Comparison of ENCODE assay signal across 19 cellular contexts in the genomic region with DNA sequence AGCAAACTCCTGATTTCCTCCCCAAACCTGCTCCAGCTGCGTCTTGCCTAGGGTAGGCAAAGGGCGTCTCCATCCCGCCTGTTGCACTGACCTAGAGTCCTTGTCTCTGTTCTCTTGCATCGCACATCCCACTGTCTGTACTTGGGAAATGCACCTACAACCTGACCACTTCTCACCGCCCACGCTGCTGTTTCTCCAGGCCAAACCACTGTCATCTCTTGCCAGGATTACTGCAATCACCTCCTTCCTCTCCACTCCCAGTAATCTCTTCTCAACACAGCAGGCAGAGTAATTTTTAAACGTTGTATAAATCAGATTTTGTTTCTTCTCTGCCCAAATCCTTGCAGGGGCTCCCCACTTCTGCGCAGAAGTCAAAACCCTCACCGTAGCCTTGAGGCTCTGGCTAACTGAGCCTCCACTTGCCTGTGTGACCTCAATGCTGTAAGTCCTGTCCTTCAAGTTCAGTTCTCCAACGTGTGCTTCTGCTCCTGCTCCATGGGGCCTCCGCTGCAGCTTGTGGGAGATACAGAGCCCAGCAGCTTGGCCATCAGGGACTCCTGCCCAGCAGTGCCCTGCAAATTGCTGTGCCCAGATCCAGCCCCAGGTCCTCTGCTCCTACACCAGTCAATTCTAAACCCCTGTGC. TPM values are rescaled to one million over a fixed set of nuclear protein-coding genes. Genes with fewer than 3 reads are reported as not detected.
DNase-seq lines count a peak whose midpoint lies in the region; ATAC-seq, FAIRE-seq and TF ChIP-seq lines count a peak whose summit lies in the region.
"Had no signal": no experiment of that assay in that cellular context is flagged by ENCODE, and none has a peak within 500 bp of the region (broad histone marks: within the 10 kb centered on the region; RNA-seq: fewer than 3 reads in every experiment).

No MANE protein-coding gene starts in this region.

- no peaks in the 10 kb centered on the region for H3K27me3 Mint-ChIP-seq in CD4-positive, alpha-beta T cell
- peaks cover 3% of the 10 kb centered on the region for H3K27me3 Mint-ChIP-seq in nephron progenitor cell (ENCODE audit: low read depth, poor library complexity)
- H3K27me3 Mint-ChIP-seq: stimulated activated memory B cell treated with anti-CD40 and anti-IgM and Interleukin-4, amounts not matched to agents 10 μg/mL and 1 μg/mL and 100 μg/mL, for 72 hours had no signal

- DNase-seq in CD4-positive, alpha-beta T cell, result no peak
- DNase-seq in MG63 (peak; percentile 44), bronchial epithelial cell (ENCODE audit: low read depth) (peak; percentile 57), nephron progenitor cell (no peak), cerebellar nuclear complex (lab: John Stamatoyannopoulos, UW) (no peak), SIG-M5 (lab: John Stamatoyannopoulos, UW) (no peak)
- DNase-seq: activated CD4-positive, CD25-positive, alpha-beta regulatory T cell treated with anti-CD3 and anti-CD28 coated beads, Interleukin-2, amount 50 U/mL, for 72 hours; activated effector memory CD4-positive, alpha-beta T cell treated with Interleukin-2 at 50 U/mL for 16 hours; head of caudate nucleus; NCI-H526; SHP77 treated with DMSO at 0.1 percent for 48 hours; tibial artery had no signal

- H3K36me3 ChIP-seq in MG63 (no peaks in the 10 kb centered on the region), bronchial epithelial cell (ENCODE audit: control insufficient read depth, insufficient read depth, low read length) (no peaks in the 10 kb centered on the region)
- H3K36me3 ChIP-seq: cardiac muscle cell, lower lobe of right lung, tibial artery had no signal

- H3K9me3 ChIP-seq in CD4-positive, alpha-beta T cell (ENCODE audit: control insufficient read depth, low read length), result no peaks in the 10 kb centered on the region
- H3K9me3 ChIP-seq in MG63, result no peaks in the 10 kb centered on the region
- H3K9me3 ChIP-seq: lower lobe of right lung, tibial artery had no signal

- POLR2A ChIA-PET in CD4-positive, alpha-beta T cell (lab: Charles Lee), result no interaction called here

- no peaks in the 10 kb centered on the region for H3K36me3 Mint-ChIP-seq in CD4-positive, alpha-beta T cell (ENCODE audit: low read depth)
- no peaks in the 10 kb centered on the region for H3K36me3 Mint-ChIP-seq in nephron progenitor cell (ENCODE audit: low read depth)
- H3K36me3 Mint-ChIP-seq: stimulated activated memory B cell treated with anti-CD40 and anti-IgM and Interleukin-4, amounts not matched to agents 10 μg/mL and 1 μg/mL and 100 μg/mL, for 72 hours had no signal

- intact Hi-C loops in CD4-positive, alpha-beta T cell (cut with DNase I, micrococcal nuclease), result no loop called here

- H3K4me3 ChIP-seq in MG63, result no peak overlapping the region
- no peak overlapping the region for H3K4me3 ChIP-seq in bronchial epithelial cell (ENCODE audit: low read depth, low read length)
- H3K4me3 ChIP-seq: cardiac muscle cell, lower lobe of right lung, tibial artery had no signal

- ATAC-seq in CD4-positive, alpha-beta T cell (ENCODE audit: poor library complexity), result no peak
- ATAC-seq in GM18519 (IDR thresholded peaks at IDR 0.05; ENCODE audit: low FRiP score, unreplicated experiment) (no peak), GM21529 (IDR thresholded peaks at IDR 0.05; ENCODE audit: unreplicated experiment) (no peak)
- ATAC-seq: stimulated activated memory B cell treated with anti-CD40 and anti-IgM and Interleukin-4, amounts not matched to agents 10 μg/mL and 1 μg/mL and 100 μg/mL, for 72 hours had no signal

- no peak overlapping the region for H3K27ac ChIP-seq in CD4-positive, alpha-beta T cell (ENCODE audit: low read depth, low read length)
- H3K27ac ChIP-seq: cardiac muscle cell, lower lobe of right lung, tibial artery had no signal

- H3K27me3 ChIP-seq in CD4-positive, alpha-beta T cell (ENCODE audit: control insufficient read depth, insufficient read depth, low read length), result no peaks in the 10 kb centered on the region
- H3K27me3 ChIP-seq in MG63, result no peaks in the 10 kb centered on the region
- no peaks in the 10 kb centered on the region for H3K27me3 ChIP-seq in bronchial epithelial cell (ENCODE audit: control insufficient read depth, insufficient read depth, low read length)
- H3K27me3 ChIP-seq: cardiac muscle cell, tibial artery had no signal

- no peak for FAIRE-seq in bronchial epithelial cell (lab: Jason Lieb, UNC)
- FAIRE-seq: GM18507 had no signal

- TF ChIP-seq CTCF in CD4-positive, alpha-beta T cell (IDR thresholded peaks at IDR 0.05), result no peak
- no peak for TF ChIP-seq CTCF in bronchial epithelial cell (IDR thresholded peaks at IDR 0.05; ENCODE audit: insufficient read depth, low read length, severe bottlenecking)
- no peak for TF ChIP-seq CTCF in nephron progenitor cell (IDR thresholded peaks at IDR 0.05)

- peak overlapping the region; percentile 46 for H3K27ac Mint-ChIP-seq in CD4-positive, alpha-beta T cell
- peak overlapping the region; percentile 46 for H3K27ac Mint-ChIP-seq in nephron progenitor cell
- H3K27ac Mint-ChIP-seq: stimulated activated memory B cell treated with anti-CD40 and anti-IgM and Interleukin-4, amounts not matched to agents 10 μg/mL and 1 μg/mL and 100 μg/mL, for 72 hours; T-helper 2 cell treated with Interferon-gamma antibody and Interleukin-4, amounts not matched to agents 5 μg/mL and 100 μg/mL, for 36 hours had no signal

- H3K4me1 Mint-ChIP-seq in CD4-positive, alpha-beta T cell (ENCODE audit: low read depth), result peaks cover 51% of the 10 kb centered on the region
- H3K4me1 Mint-ChIP-seq in nephron progenitor cell, result peaks cover 74% of the 10 kb centered on the region

- H3K9me3 Mint-ChIP-seq in CD4-positive, alpha-beta T cell, result no peaks in the 10 kb centered on the region
- H3K9me3 Mint-ChIP-seq in nephron progenitor cell, result no peaks in the 10 kb centered on the region
- H3K9me3 Mint-ChIP-seq: stimulated activated memory B cell treated with anti-CD40 and anti-IgM and Interleukin-4, amounts not matched to agents 10 μg/mL and 1 μg/mL and 100 μg/mL, for 72 hours; T-helper 2 cell treated with Interferon-gamma antibody and Interleukin-4, amounts not matched to agents 5 μg/mL and 100 μg/mL, for 36 hours had no signal

- no peak overlapping the region for H3K4me3 Mint-ChIP-seq in CD4-positive, alpha-beta T cell
- no peak overlapping the region for H3K4me3 Mint-ChIP-seq in nephron progenitor cell
- H3K4me3 Mint-ChIP-seq: stimulated activated memory B cell treated with anti-CD40 and anti-IgM and Interleukin-4, amounts not matched to agents 10 μg/mL and 1 μg/mL and 100 μg/mL, for 72 hours; T-helper 2 cell treated with Interferon-gamma antibody and Interleukin-4, amounts not matched to agents 5 μg/mL and 100 μg/mL, for 36 hours had no signal

- CTCF ChIA-PET in CD4-positive, alpha-beta T cell (lab: Charles Lee), result no interaction called here

RNA-seq across cellular contexts. Expression of a gene that starts 27.7 kb away (rescaled TPM):
- total RNA-seq in CD4-positive, alpha-beta T cell, result 10 to 100 TPM; 55.8 to 56.8 TPM
- total RNA-seq in MG63 (2014; rRNA removed; shearing (Covaris generic); ENCODE audit: low replicate concordance), result 12.6 and 16.2 TPM in 2 replicates
- 7.8 and 8.2 TPM in 2 replicates for total RNA-seq in bronchial epithelial cell

RNA-seq across cellular contexts. Expression of a gene that starts 39.8 kb away (rescaled TPM):
- total RNA-seq in CD4-positive, alpha-beta T cell, result 10 to 100 TPM; 17.2 to 18.3 TPM
- 9.2 and 14.1 TPM in 2 replicates for total RNA-seq in MG63 (2014; rRNA removed; shearing (Covaris generic); ENCODE audit: low replicate concordance)
- total RNA-seq in bronchial epithelial cell, result 5.8 and 8.2 TPM in 2 replicates

RNA-seq across cellular contexts. Expression of a gene that starts 53.8 kb away (rescaled TPM):
- total RNA-seq in CD4-positive, alpha-beta T cell, result 10 to 100 TPM in 1 of 2 experiments, 1 to 10 TPM in 1; 6.2 to 10.4 TPM
- total RNA-seq in MG63 (2014; rRNA removed; shearing (Covaris generic); ENCODE audit: low replicate concordance), result 1.7 and 8.3 TPM in 2 replicates
- total RNA-seq in bronchial epithelial cell, result 0.79 and 1.2 TPM in 2 replicates

Comparison
In these comparisons a context has a peak if more than half of its experiments do, and no peak if none do; other contexts are left out.
1. DNase-seq: peak in MG63 (single experiment) and bronchial epithelial cell (single experiment); none in CD4-positive, alpha-beta T cell (0 of 10), nephron progenitor cell (single experiment), cerebellar nuclear complex (0 of 2) and SIG-M5 (single experiment).